30 cellular contexts compared by ENCODE assay signal in the genomic region with DNA sequence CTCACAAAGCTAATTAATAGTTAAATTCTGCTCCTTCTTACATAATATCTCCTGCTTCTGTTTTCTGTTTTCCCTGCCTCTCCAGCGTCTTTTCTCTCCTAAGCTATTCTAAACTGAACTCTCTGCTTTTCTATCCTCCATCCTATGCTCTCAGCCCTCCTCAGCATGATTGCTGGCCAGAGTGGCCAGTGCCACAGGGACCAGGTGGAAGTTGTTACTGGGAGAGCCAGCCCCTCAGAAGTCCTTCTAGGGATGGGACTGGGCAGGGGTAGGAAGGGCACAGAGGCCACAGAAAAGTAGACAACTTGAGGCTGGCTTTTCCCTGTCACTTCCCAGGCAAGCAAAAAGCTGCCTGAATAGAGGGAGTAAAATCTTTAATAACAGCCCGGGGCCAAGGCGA.
DNase-seq lines count a peak whose midpoint lies in the region; ATAC-seq, FAIRE-seq and TF ChIP-seq lines count a peak whose summit lies in the region.
"Had no signal": no experiment of that assay in that cellular context is flagged by ENCODE, and none has a peak within 500 bp of the region (broad histone marks: within the 10 kb centered on the region; RNA-seq: fewer than 3 reads in every experiment).

No MANE protein-coding gene starts in this region.

- H3K4me2 ChIP-seq in K562 (ENCODE audit: insufficient read depth, low read length), result no peak overlapping the region

- 98% methylated on average over 3 of the region's 3 CpGs for WGBS in K562 (ENCODE audit: insufficient coverage, low coverage, missing lambda C conversion rate)

- no peak overlapping the region for H3K4me3 Mint-ChIP-seq in activated CD4-positive, alpha-beta T cell treated with anti-CD3 and anti-CD28 coated beads, Interleukin-2, amount 10 ng/mL, durations not matched to agents 7 days and 5 days
- peak overlapping the region in 3 of 10 donors; percentile 0 to 53 (median 8) for H3K4me3 Mint-ChIP-seq in naive thymus-derived CD4-positive, alpha-beta T cell
- H3K4me3 Mint-ChIP-seq: activated CD8-positive, alpha-beta memory T cell treated with anti-CD3 and anti-CD28 coated beads, Interleukin-2, amount 10 ng/mL, durations not matched to agents 7 days and 5 days; activated naive CD4-positive, alpha-beta T cell treated with anti-CD3 and anti-CD28 coated beads for 36 hours; activated T-cell treated with anti-CD3 and anti-CD28 coated beads, Interleukin-2, amount 50 U/mL, for 72 hours; CD8-positive, alpha-beta memory T cell; natural killer cell; stimulated activated memory B cell treated with anti-CD40 and anti-IgM and Interleukin-4, amounts not matched to agents 10 μg/mL and 1 μg/mL and 100 μg/mL, for 72 hours had no signal

- H2AFZ ChIP-seq in K562 (ENCODE audit: low read depth, low read length), result no peak overlapping the region

- H3K27ac Mint-ChIP-seq in activated CD4-positive, alpha-beta T cell treated with anti-CD3 and anti-CD28 coated beads, Interleukin-2, amount 10 ng/mL, durations not matched to agents 7 days and 5 days, result peak overlapping the region; percentile 79
- peak overlapping the region; percentile 44 to 93 (median 79) for H3K27ac Mint-ChIP-seq in naive thymus-derived CD4-positive, alpha-beta T cell
- H3K27ac Mint-ChIP-seq in activated naive CD4-positive, alpha-beta T cell treated with anti-CD3 and anti-CD28 coated beads, Interleukin-2, amount 50 U/mL, for 72 hours, result peak overlapping the region in 1 of 2 donors; percentile 38
- H3K27ac Mint-ChIP-seq: activated CD8-positive, alpha-beta memory T cell treated with anti-CD3 and anti-CD28 coated beads, Interleukin-2, amount 10 ng/mL, durations not matched to agents 7 days and 5 days; activated naive CD4-positive, alpha-beta T cell treated with anti-CD3 and anti-CD28 coated beads for 36 hours; activated T-cell treated with anti-CD3 and anti-CD28 coated beads, Interleukin-2, amount 50 U/mL, for 72 hours; stimulated activated memory B cell treated with anti-CD40 and anti-IgM and Interleukin-4, amounts not matched to agents 10 μg/mL and 1 μg/mL and 100 μg/mL, for 72 hours had no signal

- no peak for TF ChIP-seq POLR2A in K562 (conservative IDR thresholded peaks at IDR 0.05)

- peaks cover 26% of the 10 kb centered on the region; the same call in 2 of the 3 replicates for H3K36me3 ChIP-seq in K562 (ENCODE audit: control insufficient read depth, insufficient read depth, low read length)
- H3K36me3 ChIP-seq in naive thymus-derived CD4-positive, alpha-beta T cell (ENCODE audit: control insufficient read depth in 2 of 3, insufficient read depth in 3 of 3, low read length in 3 of 3), result peaks cover 0 to 20% (median 5%) of the 10 kb centered on the region in 3 experiments
- H3K36me3 ChIP-seq: uterus had no signal

- H3K4me1 Mint-ChIP-seq in activated CD4-positive, alpha-beta T cell treated with anti-CD3 and anti-CD28 coated beads, Interleukin-2, amount 10 ng/mL, durations not matched to agents 7 days and 5 days, result peaks cover 33% of the 10 kb centered on the region
- H3K4me1 Mint-ChIP-seq in naive thymus-derived CD4-positive, alpha-beta T cell, result peaks cover 10 to 43% (median 40%) of the 10 kb centered on the region in 7 donors

- no TSS peak for BruUV-seq in K562 (replicated peaks; lab: Mats Ljungman, UMichigan)

- peaks cover 20% of the 10 kb centered on the region for H3K36me3 Mint-ChIP-seq in activated CD4-positive, alpha-beta T cell treated with anti-CD3 and anti-CD28 coated beads, Interleukin-2, amount 10 ng/mL, durations not matched to agents 7 days and 5 days (ENCODE audit: low read depth)
- peaks cover 16 to 34% (median 23%) of the 10 kb centered on the region in 5 donors for H3K36me3 Mint-ChIP-seq in naive thymus-derived CD4-positive, alpha-beta T cell
- H3K36me3 Mint-ChIP-seq in activated naive CD4-positive, alpha-beta T cell treated with anti-CD3 and anti-CD28 coated beads, Interleukin-2, amount 50 U/mL, for 72 hours, result peaks cover 11 to 21% of the 10 kb centered on the region in 2 donors

- TF ChIP-seq RAD21 in K562 (CRISPR knock-in tag; conservative IDR thresholded peaks at IDR 0.05 in 1 of 2, IDR thresholded peaks at IDR 0.05 in 1 of 2), result no peak

- intact Hi-C loops in K562 (cut with micrococcal nuclease), result no loop called here
- intact Hi-C loops in naive thymus-derived CD4-positive, alpha-beta T cell (cut with micrococcal nuclease), result no loop called here

- no peaks in the 10 kb centered on the region for H3K27me3 Mint-ChIP-seq in activated CD4-positive, alpha-beta T cell treated with anti-CD3 and anti-CD28 coated beads, Interleukin-2, amount 10 ng/mL, durations not matched to agents 7 days and 5 days
- H3K27me3 Mint-ChIP-seq in naive thymus-derived CD4-positive, alpha-beta T cell, result no peaks in the 10 kb centered on the region
- H3K27me3 Mint-ChIP-seq: activated CD8-positive, alpha-beta memory T cell treated with anti-CD3 and anti-CD28 coated beads, Interleukin-2, amount 10 ng/mL, durations not matched to agents 7 days and 5 days; stimulated activated memory B cell treated with anti-CD40 and anti-IgM and Interleukin-4, amounts not matched to agents 10 μg/mL and 1 μg/mL and 100 μg/mL, for 72 hours had no signal

- peaks cover 4% of the 10 kb centered on the region for H3K9me1 ChIP-seq in K562 (ENCODE audit: control insufficient read depth, insufficient read depth, low read length)

- ATAC-seq in K562, result no peak
- no peak for ATAC-seq in naive thymus-derived CD4-positive, alpha-beta T cell
- ATAC-seq in HG02763 (IDR thresholded peaks at IDR 0.05; ENCODE audit: unreplicated experiment), result no peak
- no peak for ATAC-seq in activated naive CD4-positive, alpha-beta T cell treated with anti-CD3 and anti-CD28 coated beads, Interleukin-2, amount 50 U/mL, for 72 hours
- ATAC-seq: activated CD8-positive, alpha-beta memory T cell treated with anti-CD3 and anti-CD28 coated beads, Interleukin-2, amount 10 ng/mL, durations not matched to agents 7 days and 5 days; GM12878 had no signal

- peak overlapping the region in 1 of 2 experiments; percentile 53; a peak in 1 of 4 replicates for H3K9ac ChIP-seq in K562 (ENCODE audit: insufficient read depth in 1 of 2, low read depth in 2 of 2, low read length in 2 of 2)

- FAIRE-seq in K562 (lab: Jason Lieb, UNC), result no peak
- FAIRE-seq: GM12878, kidney had no signal

- CTCF ChIA-PET in activated CD4-positive, alpha-beta T cell treated with anti-CD3 and anti-CD28 coated beads, Interleukin-2, amount 10 ng/mL, durations not matched to agents 7 days and 5 days (lab: Charles Lee), result no interaction called here
- CTCF ChIA-PET in K562 (lab: Yijun Ruan, JAX; ENCODE audit: low intra/inter-chr PET ratio), result no interaction called here
- CTCF ChIA-PET in naive thymus-derived CD4-positive, alpha-beta T cell (lab: Charles Lee), result no interaction called here

- TF ChIP-seq EP300 in K562 (IDR thresholded peaks at IDR 0.05; ENCODE audit: low read length), result no peak

- in situ Hi-C loops in K562 (cut with MboI), result no loop called here

- peaks cover 14 to 16% of the 10 kb centered on the region in 2 experiments for H3K4me1 ChIP-seq in K562 (replicated peaks in 1 of 2; ENCODE audit: control insufficient read depth in 2 of 2, insufficient read depth in 2 of 2, low read length in 2 of 2)
- H3K4me1 ChIP-seq in naive thymus-derived CD4-positive, alpha-beta T cell (ENCODE audit: control insufficient read depth in 2 of 2, insufficient read depth in 2 of 2, low read length in 2 of 2), result peaks cover 0 to 26% of the 10 kb centered on the region in 2 donors
- H3K4me1 ChIP-seq: right lobe of liver, suprapubic skin, uterus had no signal

- no peak for DNase-seq in activated CD4-positive, alpha-beta T cell treated with anti-CD3 and anti-CD28 coated beads, Interleukin-2, amount 10 ng/mL, durations not matched to agents 7 days and 5 days
- DNase-seq in activated CD4-positive, alpha-beta T cell treated with anti-CD3 and anti-CD28 coated beads, Interleukin-2, amount 50 U/mL, for 1 hour, result no peak
- DNase-seq in K562 (ENCODE audit: extremely low read depth in 1 of 4, low spot score in 3 of 4), result no peak
- no peak for DNase-seq in naive thymus-derived CD4-positive, alpha-beta T cell
- DNase-seq in activated naive CD4-positive, alpha-beta T cell treated with anti-CD3 and anti-CD28 coated beads, Interleukin-2, amount 50 U/mL, for 72 hours (ENCODE audit: low spot score in 2 of 2), result no peak
- DNase-seq in foreskin melanocyte, result no peak
- DNase-seq: 8988T; activated CD4-positive, alpha-beta T cell treated with anti-CD3 and anti-CD28 coated beads for 4 hours; activated CD8-positive, alpha-beta memory T cell treated with anti-CD3 and anti-CD28 coated beads, Interleukin-2, amount 10 ng/mL, durations not matched to agents 7 days and 5 days; DMS 273 treated with DMSO at 0.1 percent for 48 hours; EL; kidney; midbrain; natural killer cell; NCI-H1048; NCI-H1694; NCI-H510A; stimulated activated CD4-positive, alpha-beta T cell treated with anti-CD3 and anti-CD28 coated beads, Interleukin-12 subunit alpha, Interleukin-12 subunit beta, amount 100 ng/mL, for 4 hours; stimulated activated CD4-positive, alpha-beta T cell treated with anti-CD3 and anti-CD28 coated beads, Interleukin-4, amount 100 ng/mL, for 24 hours; uterus had no signal

- no peaks in the 10 kb centered on the region for H3K79me2 ChIP-seq in K562 (ENCODE audit: control insufficient read depth, insufficient read depth, low read length)

- peak overlapping the region; percentile 22; the same call in 1 of the 3 replicates for H3K27ac ChIP-seq in K562 (ENCODE audit: extremely low read depth, low read depth, low read length)
- no peak overlapping the region for H3K27ac ChIP-seq in naive thymus-derived CD4-positive, alpha-beta T cell (ENCODE audit: low read depth, low read length)
- H3K27ac ChIP-seq in temporal lobe (ENCODE audit: low read depth, low read length), result peak overlapping the region; percentile 11
- H3K27ac ChIP-seq: right lobe of liver, SK-N-MC, suprapubic skin, uterus had no signal

- POLR2A ChIA-PET in activated CD4-positive, alpha-beta T cell treated with anti-CD3 and anti-CD28 coated beads, Interleukin-2, amount 10 ng/mL, durations not matched to agents 7 days and 5 days (lab: Charles Lee), result no interaction called here
- POLR2A ChIA-PET in K562 (lab: Yijun Ruan, JAX), result interaction anchor here (0.6 to 0.8 kb wide), 3 partner anchors 12 to 299 kb away, joined by 3 to 6 read pairs (median 3); no protein-coding TSS in a partner anchor
- POLR2A ChIA-PET in naive thymus-derived CD4-positive, alpha-beta T cell (lab: Charles Lee), result no interaction called here

- no peaks in the 10 kb centered on the region for H3K9me3 ChIP-seq in K562 (replicated peaks; ENCODE audit: control insufficient read depth, insufficient read depth, low read depth, low read length)
- peaks cover 0 to 5% (median 0%) of the 10 kb centered on the region in 3 experiments for H3K9me3 ChIP-seq in naive thymus-derived CD4-positive, alpha-beta T cell (ENCODE audit: control insufficient read depth in 2 of 3, low read length in 3 of 3)
- H3K9me3 ChIP-seq: right lobe of liver, suprapubic skin, uterus had no signal

- TF ChIP-seq CTCF in K562 (IDR thresholded peaks at IDR 0.05 in 2 of 3, conservative IDR thresholded peaks at IDR 0.05 in 1 of 3; ENCODE audit: insufficient read depth in 2 of 3, low read depth in 1 of 3, low read length in 3 of 3), result no peak

- peaks cover 2% of the 10 kb centered on the region for H3K9me3 Mint-ChIP-seq in activated CD4-positive, alpha-beta T cell treated with anti-CD3 and anti-CD28 coated beads, Interleukin-2, amount 10 ng/mL, durations not matched to agents 7 days and 5 days
- peaks cover 2 to 16% (median 6%) of the 10 kb centered on the region in 11 donors for H3K9me3 Mint-ChIP-seq in naive thymus-derived CD4-positive, alpha-beta T cell
- peaks cover 3 to 5% of the 10 kb centered on the region in 2 donors for H3K9me3 Mint-ChIP-seq in activated naive CD4-positive, alpha-beta T cell treated with anti-CD3 and anti-CD28 coated beads, Interleukin-2, amount 50 U/mL, for 72 hours
- H3K9me3 Mint-ChIP-seq: natural killer cell had no signal

- H3K4me3 ChIP-seq in K562, result no peak overlapping the region
- H3K4me3 ChIP-seq in naive thymus-derived CD4-positive, alpha-beta T cell (ENCODE audit: low read length), result no peak overlapping the region
- H3K4me3 ChIP-seq: GM12878, right lobe of liver, SK-N-MC, suprapubic skin, uterus had no signal

- no peaks in the 10 kb centered on the region for H3K27me3 ChIP-seq in K562 (ENCODE audit: control insufficient read depth in 2 of 2, insufficient read depth in 2 of 2, low read length in 2 of 2)
- no peaks in the 10 kb centered on the region for H3K27me3 ChIP-seq in naive thymus-derived CD4-positive, alpha-beta T cell (ENCODE audit: control insufficient read depth in 2 of 2, insufficient read depth in 2 of 2, low read length in 2 of 2)
- H3K27me3 ChIP-seq: right lobe of liver, suprapubic skin, uterus had no signal

- no peaks in the 10 kb centered on the region for H4K20me1 ChIP-seq in K562 (replicated peaks; ENCODE audit: control insufficient read depth, insufficient read depth, low read length)
